Comparison of ENCODE assay signal across 17 cellular contexts in genomic region chr10:110684800-110685446, GRCh38. TPM values are rescaled to one million over a fixed set of nuclear protein-coding genes. Genes with fewer than 3 reads are reported as not detected.
DNase-seq lines count a peak whose midpoint lies in the region; ATAC-seq and TF ChIP-seq lines count a peak whose summit lies in the region.
"Had no signal": no experiment of that assay in that cellular context is flagged by ENCODE, and none has a peak within 500 bp of the region (broad histone marks: within the 10 kb centered on the region; RNA-seq: fewer than 3 reads in every experiment).

No MANE protein-coding gene starts in this region.

- POLR2A ChIA-PET in WTC11 (lab: Charles Lee) = no interaction called here

- CTCF ChIA-PET in WTC11 (lab: Charles Lee) = interaction anchor here (1.6 to 6.6 kb wide), 3 partner anchors 13 to 74 kb away, joined by 4 to 48 read pairs (median 9); no protein-coding TSS in a partner anchor

- peak overlapping the region; percentile 10; the same call in 1 of the 2 replicates for H3K4me3 Mint-ChIP-seq in WTC11
- H3K4me3 Mint-ChIP-seq in progenitor cell of endocrine pancreas (ENCODE audit: low read depth) = no peak overlapping the region
- H3K4me3 Mint-ChIP-seq in osteocyte (ENCODE audit: unreplicated experiment) = no peak overlapping the region
- H3K4me3 Mint-ChIP-seq: activated CD4-positive, alpha-beta T cell treated with anti-CD3 and anti-CD28 coated beads, Interleukin-2, amount 10 ng/mL, durations not matched to agents 24 days and 14 days; activated naive CD8-positive, alpha-beta T cell; nephron progenitor cell had no signal

- H3K36me3 Mint-ChIP-seq in WTC11 (no peaks in the 10 kb centered on the region), progenitor cell of endocrine pancreas (ENCODE audit: insufficient read depth) (no peaks in the 10 kb centered on the region), osteocyte (ENCODE audit: unreplicated experiment) (no peaks in the 10 kb centered on the region)
- H3K36me3 Mint-ChIP-seq: activated naive CD8-positive, alpha-beta T cell had no signal

- TF ChIP-seq CTCF in WTC11 (IDR thresholded peaks at IDR 0.05) (no peak), progenitor cell of endocrine pancreas (IDR thresholded peaks at IDR 0.05; ENCODE audit: unreplicated experiment) (no peak), osteocyte (IDR thresholded peaks at IDR 0.05) (no peak)

- H3K9me3 Mint-ChIP-seq in WTC11 = 0 out of 2 replicates have a peak, but pooled peaks cover 3% of the 10 kb centered on the region
- H3K9me3 Mint-ChIP-seq in progenitor cell of endocrine pancreas (ENCODE audit: low read depth) = no peaks in the 10 kb centered on the region
- H3K9me3 Mint-ChIP-seq in osteocyte (ENCODE audit: unreplicated experiment) = no peaks in the 10 kb centered on the region

- intact Hi-C loops in Right ventricle myocardium superior (cut with DNase I) = loop anchor here (5.0 kb wide), 1 partner anchor 43 kb away; the partner anchor contains the start of gene RBM20

- H3K4me1 Mint-ChIP-seq in WTC11 (peaks cover 45% of the 10 kb centered on the region), progenitor cell of endocrine pancreas (ENCODE audit: low read depth) (peaks cover 10% of the 10 kb centered on the region), osteocyte (ENCODE audit: unreplicated experiment) (peaks cover 26% of the 10 kb centered on the region)

- no peaks in the 10 kb centered on the region for H3K27me3 Mint-ChIP-seq in WTC11 (ENCODE audit: low read depth)
- peaks cover 29% of the 10 kb centered on the region for H3K27me3 Mint-ChIP-seq in progenitor cell of endocrine pancreas
- H3K27me3 Mint-ChIP-seq in osteocyte (ENCODE audit: unreplicated experiment) = no peaks in the 10 kb centered on the region

- DNase-seq in ELR (ENCODE audit: low read depth) (peak; percentile 26), WTC11 (ENCODE audit: low spot score) (peak; percentile 29), Right ventricle myocardium superior (peak; percentile 53), progenitor cell of endocrine pancreas (ENCODE audit: low spot score, unreplicated experiment) (no peak), foreskin melanocyte (no peak), osteocyte (ENCODE audit: extremely low spot score, unreplicated experiment) (no peak), NCI-H2081 (lab: John Stamatoyannopoulos, UW) (no peak)
- DNase-seq: activated CD4-positive, alpha-beta T cell treated with anti-CD3 and anti-CD28 coated beads, Interleukin-2, amount 10 ng/mL, durations not matched to agents 24 days and 14 days; activated T-cell treated with anti-CD3 and anti-CD28 coated beads, Interleukin-2, amount 50 U/mL, for 1 hour; erythroblast; NCI-H1092; nephron progenitor cell; NK-92 treated with Interleukin-12 subunit alpha and Interleukin-12 subunit beta, amount 100 ng/mL, for 24 hours; SHP77 treated with DMSO at 0.1 percent for 48 hours; stimulated activated CD4-positive, alpha-beta T cell treated with anti-CD3 and anti-CD28 coated beads, Interleukin-2, amount 100 ng/mL, for 48 hours had no signal

- ATAC-seq in WTC11 (peak; percentile 55), Right ventricle myocardium superior (ENCODE audit: poor library complexity) (peak; percentile 88), esophagus mucosa (no peak)

- H3K27ac Mint-ChIP-seq in WTC11 (peak overlapping the region; percentile 83; the same call in 1 of the 2 replicates), progenitor cell of endocrine pancreas (peak overlapping the region; percentile 30), osteocyte (ENCODE audit: unreplicated experiment) (no peak overlapping the region)
- H3K27ac Mint-ChIP-seq: activated CD4-positive, alpha-beta T cell treated with anti-CD3 and anti-CD28 coated beads, Interleukin-2, amount 10 ng/mL, durations not matched to agents 24 days and 14 days; activated naive CD8-positive, alpha-beta T cell; nephron progenitor cell had no signal

TF ChIP-seq in WTC11, 78 proteins besides CTCF, POLR2A, EP300 and RAD21 (continues in another document):
- TF ChIP-seq AFF4 (CRISPR knock-in tag; IDR thresholded peaks at IDR 0.05; ENCODE audit: borderline replicate concordance) = no peak
- TF ChIP-seq RELA (CRISPR knock-in tag; IDR thresholded peaks at IDR 0.05; ENCODE audit: borderline replicate concordance) = no peak
- no peak for TF ChIP-seq ZNF671 (CRISPR knock-in tag; IDR thresholded peaks at IDR 0.05)
- TF ChIP-seq, protein P1, sequence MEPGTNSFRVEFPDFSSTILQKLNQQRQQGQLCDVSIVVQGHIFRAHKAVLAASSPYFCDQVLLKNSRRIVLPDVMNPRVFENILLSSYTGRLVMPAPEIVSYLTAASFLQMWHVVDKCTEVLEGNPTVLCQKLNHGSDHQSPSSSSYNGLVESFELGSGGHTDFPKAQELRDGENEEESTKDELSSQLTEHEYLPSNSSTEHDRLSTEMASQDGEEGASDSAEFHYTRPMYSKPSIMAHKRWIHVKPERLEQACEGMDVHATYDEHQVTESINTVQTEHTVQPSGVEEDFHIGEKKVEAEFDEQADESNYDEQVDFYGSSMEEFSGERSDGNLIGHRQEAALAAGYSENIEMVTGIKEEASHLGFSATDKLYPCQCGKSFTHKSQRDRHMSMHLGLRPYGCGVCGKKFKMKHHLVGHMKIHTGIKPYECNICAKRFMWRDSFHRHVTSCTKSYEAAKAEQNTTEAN (CRISPR knock-in tag; IDR thresholded peaks at IDR 0.05) = no peak
- TF ChIP-seq, protein P2, sequence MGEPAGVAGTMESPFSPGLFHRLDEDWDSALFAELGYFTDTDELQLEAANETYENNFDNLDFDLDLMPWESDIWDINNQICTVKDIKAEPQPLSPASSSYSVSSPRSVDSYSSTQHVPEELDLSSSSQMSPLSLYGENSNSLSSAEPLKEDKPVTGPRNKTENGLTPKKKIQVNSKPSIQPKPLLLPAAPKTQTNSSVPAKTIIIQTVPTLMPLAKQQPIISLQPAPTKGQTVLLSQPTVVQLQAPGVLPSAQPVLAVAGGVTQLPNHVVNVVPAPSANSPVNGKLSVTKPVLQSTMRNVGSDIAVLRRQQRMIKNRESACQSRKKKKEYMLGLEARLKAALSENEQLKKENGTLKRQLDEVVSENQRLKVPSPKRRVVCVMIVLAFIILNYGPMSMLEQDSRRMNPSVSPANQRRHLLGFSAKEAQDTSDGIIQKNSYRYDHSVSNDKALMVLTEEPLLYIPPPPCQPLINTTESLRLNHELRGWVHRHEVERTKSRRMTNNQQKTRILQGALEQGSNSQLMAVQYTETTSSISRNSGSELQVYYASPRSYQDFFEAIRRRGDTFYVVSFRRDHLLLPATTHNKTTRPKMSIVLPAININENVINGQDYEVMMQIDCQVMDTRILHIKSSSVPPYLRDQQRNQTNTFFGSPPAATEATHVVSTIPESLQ (CRISPR knock-in tag; IDR thresholded peaks at IDR 0.05) = no peak
- TF ChIP-seq ZMAT4 (CRISPR knock-in tag; IDR thresholded peaks at IDR 0.05) = no peak
- no peak for TF ChIP-seq TCF7 (CRISPR knock-in tag; IDR thresholded peaks at IDR 0.05; ENCODE audit: low read depth)
- no peak for TF ChIP-seq TP53 (CRISPR knock-in tag; IDR thresholded peaks at IDR 0.05)
- TF ChIP-seq MXD4 (CRISPR knock-in tag; IDR thresholded peaks at IDR 0.05; ENCODE audit: borderline replicate concordance) = no peak
- no peak for TF ChIP-seq HMGA2 (CRISPR knock-in tag; IDR thresholded peaks at IDR 0.05)
- TF ChIP-seq CREM (CRISPR knock-in tag; IDR thresholded peaks at IDR 0.05) = no peak
- TF ChIP-seq GTF2I (CRISPR knock-in tag; conservative IDR thresholded peaks at IDR 0.05) = no peak
- no peak for TF ChIP-seq ATF1 (CRISPR knock-in tag; IDR thresholded peaks at IDR 0.05)
- TF ChIP-seq NFYB (CRISPR knock-in tag; conservative IDR thresholded peaks at IDR 0.05; ENCODE audit: low read depth) = no peak

RNA-seq across cellular contexts. Expression of gene RBM20, which starts 40.8 kb away (rescaled TPM):
- total RNA-seq in WTC11 (2021) = 0.37 to 0.52 TPM (median 0.41 TPM) in 3 replicates
- total RNA-seq in Right ventricle myocardium superior = 103 TPM
- 1.5 and 2.7 TPM in 2 replicates for total RNA-seq in progenitor cell of endocrine pancreas
- 1.6 and 2.3 TPM in 2 replicates for total RNA-seq in osteocyte
- 3.1 TPM for total RNA-seq in esophagus mucosa

Comparison
In these comparisons a context has a peak if more than half of its experiments do, and no peak if none do; other contexts are left out.
1. DNase-seq: peak in ELR (single experiment), WTC11 (single experiment) and Right ventricle myocardium superior (single experiment); none in progenitor cell of endocrine pancreas (single experiment), foreskin melanocyte (single experiment), osteocyte (single experiment) and NCI-H2081 (0 of 2).
2. RNA of gene RBM20, which starts 40.8 kb away (total RNA-seq): 103 TPM in Right ventricle myocardium superior (single experiment); 3.1 TPM in esophagus mucosa (single experiment), 1.6 to 2.3 TPM in osteocyte, 1.5 to 2.7 TPM in progenitor cell of endocrine pancreas and 0.37 to 0.52 TPM in WTC11; every median in the first group is over 10 times any median in the second.